8 cellular contexts compared by ENCODE assay signal in genomic region chr15:63503739-63504246, GRCh38. TPM values are rescaled to one million over a fixed set of nuclear protein-coding genes. Genes with fewer than 3 reads are reported as not detected.
DNase-seq lines count a peak whose midpoint lies in the region; ATAC-seq and TF ChIP-seq lines count a peak whose summit lies in the region.

No MANE protein-coding gene starts in this region.

- CTCF ChIA-PET in BJ (lab: Yijun Ruan, JAX): interaction anchor here (1.0 to 3.0 kb wide), 6 partner anchors 11 to 106 kb away, joined by 3 to 15 read pairs (median 4); no protein-coding TSS in a partner anchor

- POLR2A ChIA-PET in BJ (lab: Charles Lee): interaction anchor here (0.6 kb wide), 3 partner anchors 13 to 24 kb away, joined by 3 to 5 read pairs (median 5); no protein-coding TSS in a partner anchor

- no peak for TF ChIP-seq CTCF in BJ (IDR thresholded peaks at IDR 0.05; ENCODE audit: insufficient read depth, low read depth, low read length)
- no peak for TF ChIP-seq CTCF in astrocyte of the cerebellum (IDR thresholded peaks at IDR 0.05; ENCODE audit: low read depth, low read length, missing control alignments)

- H3K4me3 ChIP-seq in BJ (ENCODE audit: low read depth, low read length) (peak overlapping the region; percentile 54), astrocyte of the cerebellum (ENCODE audit: low read depth, low read length) (peak overlapping the region; percentile 75)

- H3K27me3 ChIP-seq in BJ (ENCODE audit: control insufficient read depth, insufficient read depth, low read length): no peaks in the 10 kb centered on the region

- in situ Hi-C loops in astrocyte of the cerebellum (cut with HindIII; ENCODE audit: low sequenced_read_pairs): no loop called here

- no peaks in the 10 kb centered on the region for H3K36me3 ChIP-seq in BJ (ENCODE audit: control insufficient read depth, insufficient read depth, low read length)

- ATAC-seq in GM19397 (IDR thresholded peaks at IDR 0.05; ENCODE audit: unreplicated experiment) (peak; percentile 17), HG03565 (IDR thresholded peaks at IDR 0.05; ENCODE audit: unreplicated experiment) (peak; percentile 23)

- DNase-seq in BJ (ENCODE audit: low read depth): no peak
- DNase-seq in T-helper 2 cell: peak; percentile 60 to 92 (median 85)
- no peak for DNase-seq in astrocyte of the cerebellum (ENCODE audit: low read depth)
- DNase-seq in iPS-NIHi7 (ENCODE audit: extremely low spot score): peak; percentile 44
- DNase-seq in stimulated activated CD4-positive, alpha-beta T cell treated with anti-CD3 and anti-CD28 coated beads, Interleukin-15, amount 100 ng/mL, for 1 hour (ENCODE audit: low read depth in 1 of 2, low spot score in 1 of 2): peak; percentile 71 to 77
- DNase-seq in NCI-H1048 (lab: John Stamatoyannopoulos, UW): no peak

RNA-seq across cellular contexts. Expression of gene USP3, which starts 0.6 kb away (rescaled TPM):
- 13.3 and 17.2 TPM in 2 replicates for polyA plus RNA-seq in BJ (2011; rRNA removed)
- polyA minus RNA-seq in BJ (2011; rRNA and poly(A)+ RNA removed): 21.8 and 22.7 TPM in 2 replicates

Comparison
In these comparisons a context has a peak if more than half of its experiments do, and no peak if none do; other contexts are left out.
1. DNase-seq: peak in T-helper 2 cell (5 of 5), iPS-NIHi7 (single experiment) and stimulated activated CD4-positive, alpha-beta T cell treated with anti-CD3 and anti-CD28 coated beads, Interleukin-15, amount 100 ng/mL, for 1 hour (2 of 2); none in BJ (single experiment), astrocyte of the cerebellum (single experiment) and NCI-H1048 (single experiment).